In the genomic region with DNA sequence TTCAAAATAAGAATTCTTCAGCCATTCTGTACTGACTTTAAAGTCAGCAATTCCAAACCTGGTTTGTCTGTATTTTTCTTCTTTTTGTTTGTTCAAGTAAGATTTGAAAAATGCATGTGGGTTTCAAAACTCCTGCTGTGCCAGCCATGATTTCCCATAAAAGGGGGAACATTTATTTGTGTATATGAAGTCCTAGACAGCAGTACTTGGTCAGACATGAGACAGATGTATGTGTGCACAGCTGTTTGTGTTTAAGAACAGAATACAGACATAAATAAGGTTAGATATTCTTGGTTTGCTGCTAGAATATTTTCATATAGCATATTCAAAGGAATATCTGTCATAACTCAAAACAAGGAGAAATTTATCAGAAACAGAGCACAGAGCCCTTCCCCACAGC, we compare ENCODE assay signal across 17 cellular contexts.
DNase-seq lines count a peak whose midpoint lies in the region; ATAC-seq and TF ChIP-seq lines count a peak whose summit lies in the region.
"Had no signal": no experiment of that assay in that cellular context is flagged by ENCODE, and none has a peak within 500 bp of the region (broad histone marks: within the 10 kb centered on the region; RNA-seq: fewer than 3 reads in every experiment).

No MANE protein-coding gene starts in this region.

- no peak overlapping the region for H2AK9ac ChIP-seq in IMR-90 (replicated peaks; ENCODE audit: low read depth, low read length, poor library complexity)

- in situ Hi-C loops in IMR-90 (cut with MboI; ENCODE audit: low sequenced_read_pairs), result no loop called here
- in situ Hi-C loops in astrocyte of the spinal cord (cut with HindIII; ENCODE audit: low sequenced_read_pairs), result no loop called here

- H2BK5ac ChIP-seq in IMR-90 (ENCODE audit: low read depth, low read length, poor library complexity, severe bottlenecking), result peak overlapping the region; percentile 100

- no peak overlapping the region for H4K91ac ChIP-seq in IMR-90 (ENCODE audit: insufficient read depth, low read depth, low read length)

- peak overlapping the region in 1 of 2 experiments; percentile 43; a peak in 1 of 4 replicates for H4K8ac ChIP-seq in IMR-90 (ENCODE audit: low read depth in 2 of 2, low read length in 2 of 2)

- no peak overlapping the region for H3K56ac ChIP-seq in IMR-90 (ENCODE audit: extremely low read depth, insufficient read depth, low read length)

- H2BK120ac ChIP-seq in IMR-90 (ENCODE audit: low read depth, low read length), result peak overlapping the region; percentile 51; the same call in 1 of the 2 replicates

- dilution Hi-C loops in IMR-90 (cut with HindIII; ENCODE audit: low sequenced_read_pairs, unreplicated experiment), result no loop called here

- H2BK20ac ChIP-seq in IMR-90 (ENCODE audit: low read depth, low read length), result peak overlapping the region; percentile 48; the same call in 1 of the 2 replicates

- TF ChIP-seq RAD21 in IMR-90 (IDR thresholded peaks at IDR 0.05; ENCODE audit: low read length), result no peak

- H4K20me1 ChIP-seq in IMR-90 (ENCODE audit: insufficient read depth, low read length), result no peaks in the 10 kb centered on the region

- H3K27ac ChIP-seq in IMR-90 (ENCODE audit: insufficient read depth, low read length) (no peak overlapping the region), neutrophil (peak overlapping the region; percentile 54)
- H3K27ac ChIP-seq: A549, C4-2B had no signal

- H3K4ac ChIP-seq in IMR-90 (ENCODE audit: low read depth, low read length), result no peak overlapping the region

- intact Hi-C loops in IMR-90 (cut with micrococcal nuclease), result no loop called here

- no peak overlapping the region for H2AFZ ChIP-seq in IMR-90 (replicated peaks; ENCODE audit: low read length, poor library complexity)

- TF ChIP-seq CTCF in IMR-90 (conservative IDR thresholded peaks at IDR 0.05; ENCODE audit: low read depth, low read length), result no peak
- TF ChIP-seq CTCF in astrocyte of the spinal cord (IDR thresholded peaks at IDR 0.05; ENCODE audit: low read depth, low read length), result no peak
- no peak for TF ChIP-seq CTCF in neutrophil (IDR thresholded peaks at IDR 0.05)

- H3K9me1 ChIP-seq in IMR-90 (ENCODE audit: insufficient read depth, low read length), result no peaks in the 10 kb centered on the region

- no peak overlapping the region for H4K5ac ChIP-seq in IMR-90 (ENCODE audit: low read depth, low read length)

- peak overlapping the region; percentile 74; the same call in 1 of the 2 replicates for H3K18ac ChIP-seq in IMR-90 (ENCODE audit: low read depth, low read length)

- H3K23ac ChIP-seq in IMR-90 (ENCODE audit: low read depth, low read length), result no peak overlapping the region

- H3K79me1 ChIP-seq in IMR-90 (ENCODE audit: low read depth in 1 of 2, low read length in 2 of 2), result no peaks in the 10 kb centered on the region

- peak overlapping the region; percentile 33; the same call in 1 of the 2 replicates for H3K9ac ChIP-seq in IMR-90 (ENCODE audit: low read depth, low read length)

- H2BK15ac ChIP-seq in IMR-90 (ENCODE audit: low read depth, low read length), result 0 out of 3 replicates have a peak overlapping the region, but pooled peaks have one; percentile 12

- POLR2A ChIA-PET in IMR-90 (lab: Charles Lee; ENCODE audit: unreplicated experiment), result interaction anchor here (0.6 kb wide), 1 partner anchor 10 kb away, joined by 4 read pairs; no protein-coding TSS in a partner anchor

- CTCF ChIA-PET in IMR-90 (lab: Yijun Ruan, JAX), result interaction anchor here (1.0 to 1.4 kb wide), 2 partner anchors 12 to 834 kb away, joined by 3 to 4 read pairs; no protein-coding TSS in a partner anchor

- DNase-seq in IMR-90 (peak; percentile 63), astrocyte of the spinal cord (ENCODE audit: low read depth, low spot score) (peak; percentile 93), fibroblast of peridontal ligament (ENCODE audit: extremely low read depth) (peak; percentile 70), GF-D8 (lab: John Stamatoyannopoulos, UW) (no peak)
- DNase-seq: COR-L47, H9, NCI-H1092, NCI-H1694, NCI-H2107, NCI-H226, NCI-H526 had no signal

- H3K4me1 ChIP-seq in IMR-90 (ENCODE audit: control insufficient read depth, insufficient read depth, low read length) (peaks cover 8% of the 10 kb centered on the region), neutrophil (ENCODE audit: control insufficient read depth in 1 of 2, insufficient read depth in 1 of 2, low read depth in 1 of 2, low read length in 1 of 2) (peaks cover 45 to 55% of the 10 kb centered on the region in 2 experiments)
- H3K4me1 ChIP-seq: A549 had no signal

- H3K36me3 ChIP-seq in IMR-90 (ENCODE audit: control insufficient read depth, insufficient read depth, low read length), result no peaks in the 10 kb centered on the region
- H3K36me3 ChIP-seq in neutrophil, result no peaks in the 10 kb centered on the region

- H3K27me3 ChIP-seq in IMR-90 (ENCODE audit: control insufficient read depth, insufficient read depth, low read length) (no peaks in the 10 kb centered on the region), neutrophil (no peaks in the 10 kb centered on the region)

- ATAC-seq in IMR-90 (ENCODE audit: low read depth), result peak; percentile 60
- ATAC-seq in HG03025 (IDR thresholded peaks at IDR 0.05; ENCODE audit: low FRiP score, unreplicated experiment), result no peak
- no peak for ATAC-seq in GM18498 (IDR thresholded peaks at IDR 0.05; ENCODE audit: unreplicated experiment)
- no peak for ATAC-seq in GM21825 (IDR thresholded peaks at IDR 0.05; ENCODE audit: unreplicated experiment)
- ATAC-seq: A549 had no signal

- no peak overlapping the region for H3K4me2 ChIP-seq in IMR-90 (ENCODE audit: low read depth, low read length)
- H3K4me2 ChIP-seq: A549 had no signal

- TF ChIP-seq POLR2A in IMR-90 (IDR thresholded peaks at IDR 0.05; ENCODE audit: low read depth, low read length), result no peak

- H3K4me3 ChIP-seq in IMR-90 (ENCODE audit: insufficient read depth, low read depth, low read length), result no peak overlapping the region
- no peak overlapping the region for H3K4me3 ChIP-seq in astrocyte of the spinal cord (ENCODE audit: low read depth, low read length)
- H3K4me3 ChIP-seq in neutrophil (ENCODE audit: low read depth in 1 of 2, low read length in 1 of 2), result no peak overlapping the region
- H3K4me3 ChIP-seq: A549 had no signal

- H3K9me3 ChIP-seq in IMR-90 (ENCODE audit: control insufficient read depth, insufficient read depth, low read length), result no peaks in the 10 kb centered on the region
- H3K9me3 ChIP-seq in neutrophil, result no peaks in the 10 kb centered on the region
- H3K9me3 ChIP-seq: A549 had no signal

- no TSS peak for BruUV-seq in IMR-90 (replicated peaks; lab: Mats Ljungman, UMichigan)

- no peak overlapping the region for H2AK5ac ChIP-seq in IMR-90 (ENCODE audit: low read depth, low read length)

- no peak overlapping the region for H3K14ac ChIP-seq in IMR-90 (replicated peaks; ENCODE audit: low read depth, low read length)

TF ChIP-seq in IMR-90, 13 proteins besides CTCF, POLR2A, EP300 and RAD21:
- no peak for TF ChIP-seq CEBPB (IDR thresholded peaks at IDR 0.05; ENCODE audit: low read depth, low read length)
- TF ChIP-seq MAFK (IDR thresholded peaks at IDR 0.05; ENCODE audit: low read depth, low read length), result no peak
- no peak for TF ChIP-seq RCOR1 (IDR thresholded peaks at IDR 0.05; ENCODE audit: insufficient replicate concordance, low read length)
- TF ChIP-seq RFX5 (IDR thresholded peaks at IDR 0.05; ENCODE audit: low read depth, low read length), result no peak
- TF ChIP-seq NFE2L2 (IDR thresholded peaks at IDR 0.05; ENCODE audit: low read depth, low read length), result no peak
